10 cellular contexts compared by ENCODE assay signal in the genomic region with DNA sequence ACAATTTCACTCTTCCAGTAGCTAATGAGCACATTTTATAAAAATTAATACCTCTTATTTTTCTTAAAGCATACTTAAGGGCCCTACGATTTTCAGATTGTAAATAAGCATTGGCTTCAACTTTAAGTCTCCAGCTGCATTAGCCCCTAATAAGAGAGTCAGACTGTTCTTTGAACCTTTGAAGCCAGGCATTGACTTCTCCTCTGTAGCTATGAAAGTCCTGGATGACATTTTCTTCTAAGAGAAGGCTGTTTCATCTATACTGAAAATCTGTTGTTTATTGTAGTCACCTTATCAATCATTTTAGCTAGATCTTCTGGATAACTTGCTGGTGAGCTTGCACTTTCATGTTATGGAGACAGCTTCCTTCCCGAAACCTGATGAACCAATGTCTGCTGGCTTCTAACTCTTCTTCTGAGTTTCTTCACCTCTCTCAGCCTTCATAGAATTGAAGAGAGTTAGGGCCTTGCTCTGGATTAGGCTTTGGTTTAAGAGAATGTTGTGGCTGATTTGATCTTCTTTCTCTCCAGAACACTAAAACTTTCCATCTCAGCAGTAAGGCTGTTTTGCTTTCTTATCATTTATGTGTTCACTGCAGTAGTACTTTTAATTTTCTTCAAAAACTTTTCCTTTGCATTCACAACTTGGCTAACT.
DNase-seq lines count a peak whose midpoint lies in the region; ATAC-seq and TF ChIP-seq lines count a peak whose summit lies in the region.
"Had no signal": no experiment of that assay in that cellular context is flagged by ENCODE, and none has a peak within 500 bp of the region (broad histone marks: within the 10 kb centered on the region; RNA-seq: fewer than 3 reads in every experiment).

No MANE protein-coding gene starts in this region.

- intact Hi-C loops in activated naive CD4-positive, alpha-beta T cell treated with anti-CD3 and anti-CD28 coated beads for 36 hours (cut with micrococcal nuclease): loop anchor here (1.0 to 10.0 kb wide), 19 partner anchors 31 to 1880 kb away; a partner anchor contains a TSS

- no peaks in the 10 kb centered on the region for H3K27me3 Mint-ChIP-seq in activated naive CD4-positive, alpha-beta T cell treated with anti-CD3 and anti-CD28 coated beads for 36 hours (ENCODE audit: low read depth)
- H3K27me3 Mint-ChIP-seq in activated T-helper 17 cell treated with anti-CD3 and anti-CD28 coated beads, Interleukin-2, amount 50 U/mL, for 72 hours: no peaks in the 10 kb centered on the region

- H3K4me1 Mint-ChIP-seq in activated naive CD4-positive, alpha-beta T cell treated with anti-CD3 and anti-CD28 coated beads for 36 hours (ENCODE audit: low read depth): peaks cover 73% of the 10 kb centered on the region
- H3K4me1 Mint-ChIP-seq in activated T-helper 17 cell treated with anti-CD3 and anti-CD28 coated beads, Interleukin-2, amount 50 U/mL, for 72 hours: peaks cover 42% of the 10 kb centered on the region

- peak overlapping the region; percentile 93 for H3K27ac Mint-ChIP-seq in activated naive CD4-positive, alpha-beta T cell treated with anti-CD3 and anti-CD28 coated beads for 36 hours
- peak overlapping the region; percentile 95 for H3K27ac Mint-ChIP-seq in activated T-helper 17 cell treated with anti-CD3 and anti-CD28 coated beads, Interleukin-2, amount 50 U/mL, for 72 hours

- H3K27me3 ChIP-seq in thymus (ENCODE audit: control insufficient read depth, insufficient read depth): no peaks in the 10 kb centered on the region

- WGBS in thymus: 83% methylated on average over 2 of the region's 2 CpGs

- DNase-seq in activated naive CD4-positive, alpha-beta T cell treated with anti-CD3 and anti-CD28 coated beads for 36 hours: peak; percentile 40
- no peak for DNase-seq in activated naive CD4-positive, alpha-beta T cell (lab: John Stamatoyannopoulos, UW)
- DNase-seq in NCI-H187 (lab: John Stamatoyannopoulos, UW) (no peak), GM13976 (ENCODE audit: low spot score) (no peak), middle frontal gyrus (ENCODE audit: extremely low spot score, low spot score) (no peak)
- DNase-seq: aorta, NCI-H1048 had no signal

- no peak overlapping the region for H3K4me3 ChIP-seq in thymus (ENCODE audit: low read length)

- H3K36me3 Mint-ChIP-seq in activated naive CD4-positive, alpha-beta T cell treated with anti-CD3 and anti-CD28 coated beads for 36 hours (ENCODE audit: low read depth): no peaks in the 10 kb centered on the region
- H3K36me3 Mint-ChIP-seq in activated T-helper 17 cell treated with anti-CD3 and anti-CD28 coated beads, Interleukin-2, amount 50 U/mL, for 72 hours (ENCODE audit: low read depth): no peaks in the 10 kb centered on the region

- H3K27ac ChIP-seq in thymus (ENCODE audit: low read depth): peak overlapping the region; percentile 93

- ATAC-seq in HG03045 (IDR thresholded peaks at IDR 0.05; ENCODE audit: unreplicated experiment): peak; percentile 24
- ATAC-seq in activated T-helper 17 cell treated with anti-CD3 and anti-CD28 coated beads, Interleukin-2, amount 50 U/mL, for 72 hours (replicated peaks): peak; percentile 64

- in situ Hi-C loops in GM13976 (cut with MboI; ENCODE audit: low sequenced_read_pairs, unreplicated experiment): loop anchor here (10.0 kb wide), 1 partner anchor 230 kb away; a partner anchor contains a TSS

- H3K9me3 Mint-ChIP-seq in activated naive CD4-positive, alpha-beta T cell treated with anti-CD3 and anti-CD28 coated beads for 36 hours: no peaks in the 10 kb centered on the region
- no peaks in the 10 kb centered on the region for H3K9me3 Mint-ChIP-seq in activated T-helper 17 cell treated with anti-CD3 and anti-CD28 coated beads, Interleukin-2, amount 50 U/mL, for 72 hours

- CTCF ChIA-PET in activated naive CD4-positive, alpha-beta T cell treated with anti-CD3 and anti-CD28 coated beads for 36 hours (lab: Charles Lee): interaction anchor here (0.6 to 1.3 kb wide), 4 partner anchors 155 to 417 kb away, joined by 3 read pairs; no protein-coding TSS in a partner anchor

- H3K4me3 Mint-ChIP-seq in activated naive CD4-positive, alpha-beta T cell treated with anti-CD3 and anti-CD28 coated beads for 36 hours: peak overlapping the region; percentile 56
- H3K4me3 Mint-ChIP-seq in activated T-helper 17 cell treated with anti-CD3 and anti-CD28 coated beads, Interleukin-2, amount 50 U/mL, for 72 hours: peak overlapping the region; percentile 54

- TF ChIP-seq CTCF in GM13976 (IDR thresholded peaks at IDR 0.05; ENCODE audit: borderline replicate concordance, control extremely low read depth, extremely low read depth, insufficient read depth, missing control alignments): no peak

- H3K4me1 ChIP-seq in thymus (ENCODE audit: control insufficient read depth, insufficient read depth, low read length): peaks cover 22% of the 10 kb centered on the region

- no peaks in the 10 kb centered on the region for H3K36me3 ChIP-seq in thymus (ENCODE audit: control insufficient read depth, insufficient read depth)

- H3K9me3 ChIP-seq in thymus (ENCODE audit: control insufficient read depth): no peaks in the 10 kb centered on the region
